Comparison of ENCODE assay signal across 9 cellular contexts in genomic region chr10:103238506-103239252, GRCh38. TPM values are rescaled to one million over a fixed set of nuclear protein-coding genes. Genes with fewer than 3 reads are reported as not detected.
DNase-seq lines count a peak whose midpoint lies in the region; ATAC-seq lines count a peak whose summit lies in the region.
"Had no signal": no experiment of that assay in that cellular context is flagged by ENCODE, and none has a peak within 500 bp of the region (broad histone marks: within the 10 kb centered on the region; RNA-seq: fewer than 3 reads in every experiment).

No MANE protein-coding gene starts in this region.

- DNase-seq in GM23248 (peak; percentile 65), SW480 (ENCODE audit: low spot score) (peak; percentile 13), Right ventricle myocardium superior (no peak), middle frontal gyrus (ENCODE audit: extremely low spot score, low spot score) (no peak)
- DNase-seq in activated CD4-positive, alpha-beta T cell treated with anti-CD3 and anti-CD28 coated beads, Interleukin-2, amount 50 U/mL, for 1 hour = no peak
- no peak for DNase-seq in activated CD4-positive, alpha-beta memory T cell treated with anti-CD3 and anti-CD28 coated beads, Interleukin-2, amount 10 ng/mL, durations not matched to agents 7 days and 5 days
- DNase-seq: activated gamma-delta T cell treated with Interleukin-2 at 50 U/mL for 16 hours had no signal

- no peaks in the 10 kb centered on the region for H3F3A ChIP-seq in GM23248 (ENCODE audit: insufficient read depth)

- H2AFZ ChIP-seq in GM23248 = peak overlapping the region; percentile 58; the same call in 1 of the 2 replicates

- H3K4me1 ChIP-seq in GM23248 (ENCODE audit: insufficient read depth) (peaks cover 8% of the 10 kb centered on the region), skeletal muscle satellite cell (ENCODE audit: control insufficient read depth, insufficient read depth, low read length) (peaks cover 16% of the 10 kb centered on the region)

- H3K9me2 ChIP-seq in GM23248 (ENCODE audit: insufficient read depth) = no peaks in the 10 kb centered on the region

- peaks cover 4% of the 10 kb centered on the region for H3K27me3 Mint-ChIP-seq in activated CD4-positive, alpha-beta memory T cell treated with anti-CD3 and anti-CD28 coated beads, Interleukin-2, amount 10 ng/mL, durations not matched to agents 7 days and 5 days

- CTCF ChIA-PET in activated CD4-positive, alpha-beta memory T cell treated with anti-CD3 and anti-CD28 coated beads, Interleukin-2, amount 10 ng/mL, durations not matched to agents 7 days and 5 days (lab: Charles Lee) = interaction anchor here (0.6 to 1.3 kb wide), 3 partner anchors 9 to 191 kb away, joined by 3 to 5 read pairs (median 3); no protein-coding TSS in a partner anchor

- H3K79me2 ChIP-seq in GM23248 (ENCODE audit: insufficient read depth) = no peaks in the 10 kb centered on the region

- H3K27me3 ChIP-seq in GM23248 (replicated peaks; ENCODE audit: insufficient read depth) = no peaks in the 10 kb centered on the region
- H3K27me3 ChIP-seq in skeletal muscle satellite cell (ENCODE audit: control insufficient read depth, insufficient read depth, low read length) = no peaks in the 10 kb centered on the region

- WGBS in GM23248 (ENCODE audit: low coverage in 1 of 2, low lambda C conversion rate in 2 of 2, missing lambda C conversion rate in 2 of 2), 2 experiments = 65 to 68% methylated on average over 11 of the region's 11 CpGs

- H3K9ac ChIP-seq in GM23248 (no peak overlapping the region), skeletal muscle satellite cell (ENCODE audit: low read depth, low read length) (peak overlapping the region; percentile 31)

- peaks cover 17% of the 10 kb centered on the region for H3K4me1 Mint-ChIP-seq in activated CD4-positive, alpha-beta memory T cell treated with anti-CD3 and anti-CD28 coated beads, Interleukin-2, amount 10 ng/mL, durations not matched to agents 7 days and 5 days

- no peaks in the 10 kb centered on the region for H3K9me3 Mint-ChIP-seq in activated CD4-positive, alpha-beta memory T cell treated with anti-CD3 and anti-CD28 coated beads, Interleukin-2, amount 10 ng/mL, durations not matched to agents 7 days and 5 days

- H3K9me3 ChIP-seq in GM23248 (ENCODE audit: low read depth) (no peaks in the 10 kb centered on the region), skeletal muscle satellite cell (replicated peaks; ENCODE audit: low read length) (no peaks in the 10 kb centered on the region)

- intact Hi-C loops in Right ventricle myocardium superior (cut with DNase I) = loop anchor here (5.0 kb wide), 1 partner anchor 41 kb away; no protein-coding TSS in a partner anchor

- no peak overlapping the region for H3K4me2 ChIP-seq in GM23248 (ENCODE audit: unreplicated experiment)
- peak overlapping the region; percentile 28 for H3K4me2 ChIP-seq in skeletal muscle satellite cell (ENCODE audit: low read length)

- H3K4me3 ChIP-seq in GM23248 (no peak overlapping the region), skeletal muscle satellite cell (ENCODE audit: low read length) (no peak overlapping the region)

- no peak overlapping the region for H3K4me3 Mint-ChIP-seq in activated CD4-positive, alpha-beta memory T cell treated with anti-CD3 and anti-CD28 coated beads, Interleukin-2, amount 10 ng/mL, durations not matched to agents 7 days and 5 days

- peak overlapping the region; percentile 9 for H3K27ac ChIP-seq in GM23248

- POLR2A ChIA-PET in activated CD4-positive, alpha-beta memory T cell treated with anti-CD3 and anti-CD28 coated beads, Interleukin-2, amount 10 ng/mL, durations not matched to agents 7 days and 5 days (lab: Charles Lee) = interaction anchor here (1.0 to 1.2 kb wide), 2 partner anchors 11 to 156 kb away, joined by 3 read pairs; no protein-coding TSS in a partner anchor

- no peaks in the 10 kb centered on the region for H3K36me3 Mint-ChIP-seq in activated CD4-positive, alpha-beta memory T cell treated with anti-CD3 and anti-CD28 coated beads, Interleukin-2, amount 10 ng/mL, durations not matched to agents 7 days and 5 days (ENCODE audit: low read depth)

- H3K36me3 ChIP-seq in GM23248 (ENCODE audit: low read depth) (no peaks in the 10 kb centered on the region), skeletal muscle satellite cell (ENCODE audit: insufficient read depth, low read length) (no peaks in the 10 kb centered on the region)

- H3K27ac Mint-ChIP-seq in activated CD4-positive, alpha-beta memory T cell treated with anti-CD3 and anti-CD28 coated beads, Interleukin-2, amount 10 ng/mL, durations not matched to agents 7 days and 5 days = no peak overlapping the region

- in situ Hi-C loops in GM23248 (cut with MboI) = loop anchor here (10.0 kb wide), 1 partner anchor 324 kb away; the partner anchor contains the start of gene CNNM2

- no peaks in the 10 kb centered on the region for H4K20me1 ChIP-seq in GM23248 (ENCODE audit: insufficient read depth)

- ATAC-seq in Right ventricle myocardium superior (ENCODE audit: poor library complexity) = peak; percentile 76
- ATAC-seq in GM18909 (IDR thresholded peaks at IDR 0.05; ENCODE audit: poor library complexity, unreplicated experiment) = no peak

RNA-seq across cellular contexts. Expression of gene RPEL1, which starts 7.0 kb away (rescaled TPM):
- total RNA-seq in GM23248 (2014; rRNA removed; shearing (Covaris generic)) = not detected in 2 replicates
- polyA plus RNA-seq in GM23248 (2016; fragmentation: Nextera tagmentation; extraction: Ambion mirVana) = 0.09 TPM in 1 of 2 replicates, not detected in the other
- not detected for total RNA-seq in Right ventricle myocardium superior
- total RNA-seq in skeletal muscle satellite cell (2012; rRNA removed) = under 0.01 and 0.25 TPM in 2 replicates
- total RNA-seq in activated CD4-positive, alpha-beta memory T cell treated with anti-CD3 and anti-CD28 coated beads, Interleukin-2, amount 10 ng/mL, durations not matched to agents 7 days and 5 days = under 1 TPM in 1 of 2 experiments, not detected in 1; 0.13 TPM

RNA-seq across cellular contexts. Expression of gene INA, which starts 38.3 kb away (rescaled TPM):
- not detected in 2 replicates for total RNA-seq in GM23248 (2014; rRNA removed; shearing (Covaris generic))
- 0.18 and 0.20 TPM in 2 replicates for polyA plus RNA-seq in GM23248 (2016; fragmentation: Nextera tagmentation; extraction: Ambion mirVana)
- not detected for total RNA-seq in Right ventricle myocardium superior
- total RNA-seq in skeletal muscle satellite cell (2012; rRNA removed) = 0.22 and 0.25 TPM in 2 replicates
- under 1 TPM; 0.08 to 0.13 TPM for total RNA-seq in activated CD4-positive, alpha-beta memory T cell treated with anti-CD3 and anti-CD28 coated beads, Interleukin-2, amount 10 ng/mL, durations not matched to agents 7 days and 5 days

RNA-seq across cellular contexts. Expression of gene NT5C2, which starts 45.6 kb away (rescaled TPM):
- 69.0 and 99.7 TPM in 2 replicates for total RNA-seq in GM23248 (2014; rRNA removed; shearing (Covaris generic))
- 52.6 and 58.2 TPM in 2 replicates for polyA plus RNA-seq in GM23248 (2016; fragmentation: Nextera tagmentation; extraction: Ambion mirVana)
- total RNA-seq in Right ventricle myocardium superior = 46.9 TPM
- 22.1 and 35.4 TPM in 2 replicates for total RNA-seq in skeletal muscle satellite cell (2012; rRNA removed)
- 10 to 100 TPM; 71.8 to 74.0 TPM for total RNA-seq in activated CD4-positive, alpha-beta memory T cell treated with anti-CD3 and anti-CD28 coated beads, Interleukin-2, amount 10 ng/mL, durations not matched to agents 7 days and 5 days

Comparison
In these comparisons a context has a peak if more than half of its experiments do, and no peak if none do; other contexts are left out.
1. DNase-seq: peak in GM23248 (single experiment) and SW480 (single experiment); none in Right ventricle myocardium superior (single experiment), middle frontal gyrus (single experiment), activated CD4-positive, alpha-beta T cell treated with anti-CD3 and anti-CD28 coated beads, Interleukin-2, amount 50 U/mL, for 1 hour (single experiment) and activated CD4-positive, alpha-beta memory T cell treated with anti-CD3 and anti-CD28 coated beads, Interleukin-2, amount 10 ng/mL, durations not matched to agents 7 days and 5 days (single experiment).